In the genomic region with DNA sequence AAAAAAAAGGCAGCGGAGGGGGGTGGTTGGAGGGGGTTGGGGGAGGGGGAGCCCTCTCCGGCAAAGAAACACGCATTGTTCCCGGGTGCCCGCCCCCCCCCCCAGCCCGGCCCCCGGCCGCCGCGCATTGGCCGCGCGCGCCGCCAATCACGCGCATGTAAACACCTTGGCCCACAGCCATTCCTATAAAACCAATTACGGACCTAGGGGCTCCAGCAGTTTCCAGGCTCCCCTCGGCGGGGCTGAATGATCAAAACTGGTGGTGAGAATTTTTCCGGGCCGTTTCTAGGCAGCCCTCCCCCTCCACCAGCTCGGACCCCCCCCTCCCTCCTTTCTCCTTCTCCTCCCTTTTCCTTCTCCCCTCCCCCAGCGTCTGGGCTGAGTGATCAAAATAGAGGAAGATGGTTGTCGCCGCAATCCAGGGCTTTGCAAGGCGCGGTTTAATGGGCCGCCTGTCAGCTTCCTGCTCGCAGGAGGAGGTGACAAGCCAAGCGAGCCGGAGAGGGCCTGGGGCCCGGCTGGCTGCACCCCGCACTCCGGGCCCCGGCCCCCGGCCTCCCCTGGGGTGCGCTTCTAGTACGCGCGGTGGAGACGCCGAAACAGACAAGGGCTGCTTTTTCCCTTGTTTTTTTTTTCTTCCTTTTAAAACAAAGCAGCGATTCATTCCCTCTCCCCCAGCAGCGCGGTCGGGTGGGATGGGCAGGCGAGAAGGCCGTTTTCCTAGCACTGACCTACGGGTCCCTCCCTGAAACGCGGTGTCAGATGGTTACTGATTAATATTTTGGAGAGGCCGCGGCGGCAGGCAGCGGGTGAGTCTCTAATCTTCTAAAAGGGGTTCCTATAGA, we compare ENCODE assay signal across 1 cellular context.
TF ChIP-seq lines count a peak whose summit lies in the region.

No MANE protein-coding gene starts in this region.

TF ChIP-seq in K562, 482 proteins besides CTCF, POLR2A, EP300 and RAD21 (continued from another document and continues in another):
- peak; percentile 55 for TF ChIP-seq SP2 (IDR thresholded peaks at IDR 0.05; ENCODE audit: extremely low read depth, low read depth, low read length, poor library complexity, severe bottlenecking)
- peak; percentile 68 to 81; a peak in 3 of 4 replicates for TF ChIP-seq FOXK2 (conservative IDR thresholded peaks at IDR 0.05 in 1 of 2, IDR thresholded peaks at IDR 0.05 in 1 of 2; ENCODE audit: low read depth in 2 of 2)
- peak; percentile 49; the same call in 1 of the 2 replicates for TF ChIP-seq TCF7 (IDR thresholded peaks at IDR 0.05; ENCODE audit: borderline replicate concordance)
- TF ChIP-seq RB1 (IDR thresholded peaks at IDR 0.05; ENCODE audit: low read depth): peak; percentile 38
- TF ChIP-seq RBM25 (IDR thresholded peaks at IDR 0.05; ENCODE audit: low read depth, low read length, severe bottlenecking): peak; percentile 83
- no peak for TF ChIP-seq GMEB1 (CRISPR knock-in tag; IDR thresholded peaks at IDR 0.05)
- TF ChIP-seq FOS (IDR thresholded peaks at IDR 0.05; ENCODE audit: extremely low read depth, insufficient read length): no peak
- no peak for TF ChIP-seq E2F3 (CRISPR knock-in tag; IDR thresholded peaks at IDR 0.05)
- TF ChIP-seq, protein P1, sequence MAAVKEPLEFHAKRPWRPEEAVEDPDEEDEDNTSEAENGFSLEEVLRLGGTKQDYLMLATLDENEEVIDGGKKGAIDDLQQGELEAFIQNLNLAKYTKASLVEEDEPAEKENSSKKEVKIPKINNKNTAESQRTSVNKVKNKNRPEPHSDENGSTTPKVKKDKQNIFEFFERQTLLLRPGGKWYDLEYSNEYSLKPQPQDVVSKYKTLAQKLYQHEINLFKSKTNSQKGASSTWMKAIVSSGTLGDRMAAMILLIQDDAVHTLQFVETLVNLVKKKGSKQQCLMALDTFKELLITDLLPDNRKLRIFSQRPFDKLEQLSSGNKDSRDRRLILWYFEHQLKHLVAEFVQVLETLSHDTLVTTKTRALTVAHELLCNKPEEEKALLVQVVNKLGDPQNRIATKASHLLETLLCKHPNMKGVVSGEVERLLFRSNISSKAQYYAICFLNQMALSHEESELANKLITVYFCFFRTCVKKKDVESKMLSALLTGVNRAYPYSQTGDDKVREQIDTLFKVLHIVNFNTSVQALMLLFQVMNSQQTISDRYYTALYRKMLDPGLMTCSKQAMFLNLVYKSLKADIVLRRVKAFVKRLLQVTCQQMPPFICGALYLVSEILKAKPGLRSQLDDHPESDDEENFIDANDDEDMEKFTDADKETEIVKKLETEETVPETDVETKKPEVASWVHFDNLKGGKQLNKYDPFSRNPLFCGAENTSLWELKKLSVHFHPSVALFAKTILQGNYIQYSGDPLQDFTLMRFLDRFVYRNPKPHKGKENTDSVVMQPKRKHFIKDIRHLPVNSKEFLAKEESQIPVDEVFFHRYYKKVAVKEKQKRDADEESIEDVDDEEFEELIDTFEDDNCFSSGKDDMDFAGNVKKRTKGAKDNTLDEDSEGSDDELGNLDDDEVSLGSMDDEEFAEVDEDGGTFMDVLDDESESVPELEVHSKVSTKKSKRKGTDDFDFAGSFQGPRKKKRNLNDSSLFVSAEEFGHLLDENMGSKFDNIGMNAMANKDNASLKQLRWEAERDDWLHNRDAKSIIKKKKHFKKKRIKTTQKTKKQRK (IDR thresholded peaks at IDR 0.05; ENCODE audit: borderline replicate concordance, low read depth, low read length): no peak
- no peak for TF ChIP-seq CSDE1 (IDR thresholded peaks at IDR 0.05)
- no peak; a peak in 1 of 4 replicates for TF ChIP-seq KDM4B (IDR thresholded peaks at IDR 0.05; ENCODE audit: borderline replicate concordance in 2 of 2, low read depth in 1 of 2)
- no peak for TF ChIP-seq ZNF324 (CRISPR knock-in tag; IDR thresholded peaks at IDR 0.05)
- TF ChIP-seq PBX2 (CRISPR knock-in tag; IDR thresholded peaks at IDR 0.05; ENCODE audit: low read depth): peak; percentile 80
- peak; percentile 79 for TF ChIP-seq PBX2 (tag; conservative IDR thresholded peaks at IDR 0.05; ENCODE audit: low read depth)
- TF ChIP-seq ZNF507 (tag; conservative IDR thresholded peaks at IDR 0.05): no peak
- no peak for TF ChIP-seq ZNF277 (CRISPR knock-in tag; IDR thresholded peaks at IDR 0.05; ENCODE audit: borderline replicate concordance)
- TF ChIP-seq ZNF232 (CRISPR knock-in tag; IDR thresholded peaks at IDR 0.05): no peak
- TF ChIP-seq NFE2 (IDR thresholded peaks at IDR 0.05; ENCODE audit: low read depth): no peak
- TF ChIP-seq SMARCE1 (IDR thresholded peaks at IDR 0.05): peak; percentile 9; the same call in 1 of the 2 replicates
- TF ChIP-seq, protein P2, sequence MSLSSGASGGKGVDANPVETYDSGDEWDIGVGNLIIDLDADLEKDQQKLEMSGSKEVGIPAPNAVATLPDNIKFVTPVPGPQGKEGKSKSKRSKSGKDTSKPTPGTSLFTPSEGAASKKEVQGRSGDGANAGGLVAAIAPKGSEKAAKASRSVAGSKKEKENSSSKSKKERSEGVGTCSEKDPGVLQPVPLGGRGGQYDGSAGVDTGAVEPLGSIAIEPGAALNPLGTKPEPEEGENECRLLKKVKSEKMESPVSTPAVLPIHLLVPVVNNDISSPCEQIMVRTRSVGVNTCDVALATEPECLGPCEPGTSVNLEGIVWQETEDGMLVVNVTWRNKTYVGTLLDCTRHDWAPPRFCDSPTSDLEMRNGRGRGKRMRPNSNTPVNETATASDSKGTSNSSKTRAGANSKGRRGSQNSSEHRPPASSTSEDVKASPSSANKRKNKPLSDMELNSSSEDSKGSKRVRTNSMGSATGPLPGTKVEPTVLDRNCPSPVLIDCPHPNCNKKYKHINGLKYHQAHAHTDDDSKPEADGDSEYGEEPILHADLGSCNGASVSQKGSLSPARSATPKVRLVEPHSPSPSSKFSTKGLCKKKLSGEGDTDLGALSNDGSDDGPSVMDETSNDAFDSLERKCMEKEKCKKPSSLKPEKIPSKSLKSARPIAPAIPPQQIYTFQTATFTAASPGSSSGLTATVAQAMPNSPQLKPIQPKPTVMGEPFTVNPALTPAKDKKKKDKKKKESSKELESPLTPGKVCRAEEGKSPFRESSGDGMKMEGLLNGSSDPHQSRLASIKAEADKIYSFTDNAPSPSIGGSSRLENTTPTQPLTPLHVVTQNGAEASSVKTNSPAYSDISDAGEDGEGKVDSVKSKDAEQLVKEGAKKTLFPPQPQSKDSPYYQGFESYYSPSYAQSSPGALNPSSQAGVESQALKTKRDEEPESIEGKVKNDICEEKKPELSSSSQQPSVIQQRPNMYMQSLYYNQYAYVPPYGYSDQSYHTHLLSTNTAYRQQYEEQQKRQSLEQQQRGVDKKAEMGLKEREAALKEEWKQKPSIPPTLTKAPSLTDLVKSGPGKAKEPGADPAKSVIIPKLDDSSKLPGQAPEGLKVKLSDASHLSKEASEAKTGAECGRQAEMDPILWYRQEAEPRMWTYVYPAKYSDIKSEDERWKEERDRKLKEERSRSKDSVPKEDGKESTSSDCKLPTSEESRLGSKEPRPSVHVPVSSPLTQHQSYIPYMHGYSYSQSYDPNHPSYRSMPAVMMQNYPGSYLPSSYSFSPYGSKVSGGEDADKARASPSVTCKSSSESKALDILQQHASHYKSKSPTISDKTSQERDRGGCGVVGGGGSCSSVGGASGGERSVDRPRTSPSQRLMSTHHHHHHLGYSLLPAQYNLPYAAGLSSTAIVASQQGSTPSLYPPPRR (CRISPR knock-in tag; IDR thresholded peaks at IDR 0.05; ENCODE audit: borderline replicate concordance): no peak
- peak in 2 of 3 experiments; percentile 28 to 76 for TF ChIP-seq YY1 (IDR thresholded peaks at IDR 0.05; ENCODE audit: borderline replicate concordance in 1 of 3, control insufficient read depth in 1 of 3, extremely low read depth in 1 of 3, insufficient read depth in 3 of 3, insufficient read length in 1 of 3, insufficient replicate concordance in 2 of 3, low read depth in 1 of 3, low read length in 2 of 3)
- TF ChIP-seq ELF4 (CRISPR knock-in tag; IDR thresholded peaks at IDR 0.05): no peak
- TF ChIP-seq, protein P3, sequence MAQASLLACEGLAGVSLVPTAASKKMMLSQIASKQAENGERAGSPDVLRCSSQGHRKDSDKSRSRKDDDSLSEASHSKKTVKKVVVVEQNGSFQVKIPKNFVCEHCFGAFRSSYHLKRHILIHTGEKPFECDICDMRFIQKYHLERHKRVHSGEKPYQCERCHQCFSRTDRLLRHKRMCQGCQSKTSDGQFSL (CRISPR knock-in tag; IDR thresholded peaks at IDR 0.05): no peak
- TF ChIP-seq, protein P3 (tag; IDR thresholded peaks at IDR 0.05): peak in 1 of 2 experiments; percentile 97; a peak in 2 of 4 replicates
- peak; percentile 91 for TF ChIP-seq ZBTB7A (IDR thresholded peaks at IDR 0.05; ENCODE audit: borderline replicate concordance, control insufficient read depth, low read depth, low read length)
- TF ChIP-seq, protein P4, sequence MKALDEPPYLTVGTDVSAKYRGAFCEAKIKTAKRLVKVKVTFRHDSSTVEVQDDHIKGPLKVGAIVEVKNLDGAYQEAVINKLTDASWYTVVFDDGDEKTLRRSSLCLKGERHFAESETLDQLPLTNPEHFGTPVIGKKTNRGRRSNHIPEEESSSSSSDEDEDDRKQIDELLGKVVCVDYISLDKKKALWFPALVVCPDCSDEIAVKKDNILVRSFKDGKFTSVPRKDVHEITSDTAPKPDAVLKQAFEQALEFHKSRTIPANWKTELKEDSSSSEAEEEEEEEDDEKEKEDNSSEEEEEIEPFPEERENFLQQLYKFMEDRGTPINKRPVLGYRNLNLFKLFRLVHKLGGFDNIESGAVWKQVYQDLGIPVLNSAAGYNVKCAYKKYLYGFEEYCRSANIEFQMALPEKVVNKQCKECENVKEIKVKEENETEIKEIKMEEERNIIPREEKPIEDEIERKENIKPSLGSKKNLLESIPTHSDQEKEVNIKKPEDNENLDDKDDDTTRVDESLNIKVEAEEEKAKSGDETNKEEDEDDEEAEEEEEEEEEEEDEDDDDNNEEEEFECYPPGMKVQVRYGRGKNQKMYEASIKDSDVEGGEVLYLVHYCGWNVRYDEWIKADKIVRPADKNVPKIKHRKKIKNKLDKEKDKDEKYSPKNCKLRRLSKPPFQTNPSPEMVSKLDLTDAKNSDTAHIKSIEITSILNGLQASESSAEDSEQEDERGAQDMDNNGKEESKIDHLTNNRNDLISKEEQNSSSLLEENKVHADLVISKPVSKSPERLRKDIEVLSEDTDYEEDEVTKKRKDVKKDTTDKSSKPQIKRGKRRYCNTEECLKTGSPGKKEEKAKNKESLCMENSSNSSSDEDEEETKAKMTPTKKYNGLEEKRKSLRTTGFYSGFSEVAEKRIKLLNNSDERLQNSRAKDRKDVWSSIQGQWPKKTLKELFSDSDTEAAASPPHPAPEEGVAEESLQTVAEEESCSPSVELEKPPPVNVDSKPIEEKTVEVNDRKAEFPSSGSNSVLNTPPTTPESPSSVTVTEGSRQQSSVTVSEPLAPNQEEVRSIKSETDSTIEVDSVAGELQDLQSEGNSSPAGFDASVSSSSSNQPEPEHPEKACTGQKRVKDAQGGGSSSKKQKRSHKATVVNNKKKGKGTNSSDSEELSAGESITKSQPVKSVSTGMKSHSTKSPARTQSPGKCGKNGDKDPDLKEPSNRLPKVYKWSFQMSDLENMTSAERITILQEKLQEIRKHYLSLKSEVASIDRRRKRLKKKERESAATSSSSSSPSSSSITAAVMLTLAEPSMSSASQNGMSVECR (CRISPR knock-in tag; IDR thresholded peaks at IDR 0.05): no peak
- TF ChIP-seq, protein P5, sequence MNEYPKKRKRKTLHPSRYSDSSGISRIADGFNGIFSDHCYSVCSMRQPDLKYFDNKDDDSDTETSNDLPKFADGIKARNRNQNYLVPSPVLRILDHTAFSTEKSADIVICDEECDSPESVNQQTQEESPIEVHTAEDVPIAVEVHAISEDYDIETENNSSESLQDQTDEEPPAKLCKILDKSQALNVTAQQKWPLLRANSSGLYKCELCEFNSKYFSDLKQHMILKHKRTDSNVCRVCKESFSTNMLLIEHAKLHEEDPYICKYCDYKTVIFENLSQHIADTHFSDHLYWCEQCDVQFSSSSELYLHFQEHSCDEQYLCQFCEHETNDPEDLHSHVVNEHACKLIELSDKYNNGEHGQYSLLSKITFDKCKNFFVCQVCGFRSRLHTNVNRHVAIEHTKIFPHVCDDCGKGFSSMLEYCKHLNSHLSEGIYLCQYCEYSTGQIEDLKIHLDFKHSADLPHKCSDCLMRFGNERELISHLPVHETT (CRISPR knock-in tag; conservative IDR thresholded peaks at IDR 0.05 in 1 of 2, IDR thresholded peaks at IDR 0.05 in 1 of 2): peak in 1 of 2 experiments; percentile 40; a peak in 1 of 4 replicates
- no peak for TF ChIP-seq HDAC6 (IDR thresholded peaks at IDR 0.05; ENCODE audit: low read depth, low read length)
- no peak for TF ChIP-seq ZNF785 (CRISPR knock-in tag; IDR thresholded peaks at IDR 0.05)
- TF ChIP-seq SUPT5H (IDR thresholded peaks at IDR 0.05): peak; percentile 14; the same call in 1 of the 2 replicates
